ENCODE assay signal across 10 cellular contexts in the genomic region with DNA sequence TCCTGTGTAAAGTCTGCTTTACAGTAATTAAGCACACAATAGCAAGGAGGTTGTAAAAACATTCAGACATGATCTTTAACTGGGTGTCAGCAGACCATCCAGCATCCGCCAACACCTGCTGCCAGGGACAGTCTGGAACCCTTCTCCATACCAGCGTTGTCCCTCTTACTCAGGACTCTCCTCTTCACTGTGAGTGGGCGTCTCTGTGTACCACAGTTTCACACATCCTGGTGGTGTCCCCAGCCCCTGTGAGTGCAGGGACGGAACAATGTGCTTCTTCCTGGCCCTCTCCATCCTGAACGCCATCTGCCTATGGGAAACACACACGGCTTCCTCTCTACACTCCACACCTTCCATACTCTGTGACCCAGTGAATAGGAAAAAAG.
DNase-seq lines count a peak whose midpoint lies in the region; ATAC-seq and TF ChIP-seq lines count a peak whose summit lies in the region.
"Had no signal": no experiment of that assay in that cellular context is flagged by ENCODE, and none has a peak within 500 bp of the region (broad histone marks: within the 10 kb centered on the region; RNA-seq: fewer than 3 reads in every experiment).

No MANE protein-coding gene starts in this region.

- H3K9me3 Mint-ChIP-seq in activated T-helper 1 cell treated with anti-CD3 and anti-CD28 coated beads, Interleukin-12 subunit alpha, Interleukin-12 subunit beta, Interleukin-2, Interleukin-4 antibody, amounts not matched to agents 30 ng/mL and 10 ng/mL and 1 ng/mL, durations not matched to agents 14 hours and 24 hours and 36 hours = no peaks in the 10 kb centered on the region

- peaks cover 28% of the 10 kb centered on the region for H3K4me1 Mint-ChIP-seq in activated T-helper 1 cell treated with anti-CD3 and anti-CD28 coated beads, Interleukin-12 subunit alpha, Interleukin-12 subunit beta, Interleukin-2, Interleukin-4 antibody, amounts not matched to agents 30 ng/mL and 10 ng/mL and 1 ng/mL, durations not matched to agents 14 hours and 24 hours and 36 hours (ENCODE audit: low read depth)

- peak overlapping the region; percentile 89 for H3K27ac Mint-ChIP-seq in activated T-helper 1 cell treated with anti-CD3 and anti-CD28 coated beads, Interleukin-12 subunit alpha, Interleukin-12 subunit beta, Interleukin-2, Interleukin-4 antibody, amounts not matched to agents 30 ng/mL and 10 ng/mL and 1 ng/mL, durations not matched to agents 14 hours and 24 hours and 36 hours

- TF ChIP-seq CTCF in HEK293 (tag by site-specific recombination; IDR thresholded peaks at IDR 0.05) = no peak

- H3K36me3 ChIP-seq in HEK293 (ENCODE audit: control insufficient read depth in 2 of 2, insufficient read depth in 1 of 2, low read length in 2 of 2) (peaks cover 9 to 13% of the 10 kb centered on the region in 2 experiments), muscle layer of duodenum (ENCODE audit: control insufficient read depth in 1 of 2, insufficient read depth in 2 of 2, low read length in 2 of 2) (peaks cover 3 to 35% of the 10 kb centered on the region in 2 donors)

- H3K9me3 ChIP-seq in HEK293 (ENCODE audit: control insufficient read depth, insufficient read depth, low read depth, low read length) = no peaks in the 10 kb centered on the region
- no peaks in the 10 kb centered on the region for H3K9me3 ChIP-seq in muscle layer of duodenum (ENCODE audit: control insufficient read depth in 1 of 2, low read length in 2 of 2)

- no peak overlapping the region for H3K4me3 Mint-ChIP-seq in activated T-helper 1 cell treated with anti-CD3 and anti-CD28 coated beads, Interleukin-12 subunit alpha, Interleukin-12 subunit beta, Interleukin-2, Interleukin-4 antibody, amounts not matched to agents 30 ng/mL and 10 ng/mL and 1 ng/mL, durations not matched to agents 14 hours and 24 hours and 36 hours

- DNase-seq in DMS153 (lab: John Stamatoyannopoulos, UW) (peak; percentile 99), iPS-NIHi7 (ENCODE audit: extremely low spot score) (no peak), HuH-7.5 (ENCODE audit: low spot score) (no peak)
- DNase-seq in activated T-helper 1 cell treated with anti-CD3 and anti-CD28 coated beads, Interleukin-12 subunit alpha, Interleukin-12 subunit beta, Interleukin-2, Interleukin-4 antibody, amounts not matched to agents 30 ng/mL and 10 ng/mL and 1 ng/mL, durations not matched to agents 14 hours and 24 hours and 36 hours (ENCODE audit: low spot score) = no peak
- DNase-seq in stimulated activated CD4-positive, alpha-beta T cell treated with anti-CD3 and anti-CD28 coated beads, Interleukin-12 subunit alpha, Interleukin-12 subunit beta, amount 100 ng/mL, for 4 hours = no peak
- DNase-seq: mesendoderm; stimulated activated CD4-positive, alpha-beta T cell treated with anti-CD3 and anti-CD28 coated beads, Interleukin-4, amount 100 ng/mL, for 4 hours had no signal

- H3K27ac ChIP-seq in HEK293 (ENCODE audit: extremely low read depth, low read depth, low read length) (peak overlapping the region; percentile 45; the same call in 1 of the 2 replicates), muscle layer of duodenum (ENCODE audit: low read length) (peak overlapping the region; percentile 43)

- H3K4me3 ChIP-seq in HEK293 (ENCODE audit: low read depth, low read length) (no peak overlapping the region), muscle layer of duodenum (ENCODE audit: low read depth in 1 of 2, low read length in 2 of 2) (no peak overlapping the region)

- peaks cover 21% of the 10 kb centered on the region for H3K36me3 Mint-ChIP-seq in activated T-helper 1 cell treated with anti-CD3 and anti-CD28 coated beads, Interleukin-12 subunit alpha, Interleukin-12 subunit beta, Interleukin-2, Interleukin-4 antibody, amounts not matched to agents 30 ng/mL and 10 ng/mL and 1 ng/mL, durations not matched to agents 14 hours and 24 hours and 36 hours (ENCODE audit: low read depth)

- intact Hi-C loops in activated T-helper 1 cell treated with anti-CD3 and anti-CD28 coated beads, Interleukin-12 subunit alpha, Interleukin-12 subunit beta, Interleukin-2, Interleukin-4 antibody, amounts not matched to agents 30 ng/mL and 10 ng/mL and 1 ng/mL, durations not matched to agents 14 hours and 24 hours and 36 hours (cut with micrococcal nuclease) = loop anchor here (1.0 to 5.0 kb wide), 5 partner anchors 20 to 609 kb away; no protein-coding TSS in a partner anchor

- no peak for ATAC-seq in GM21576 (IDR thresholded peaks at IDR 0.05; ENCODE audit: unreplicated experiment)

- POLR2A ChIA-PET in HEK293 (lab: Yijun Ruan, JAX) = no interaction called here

- H3K27me3 Mint-ChIP-seq in activated T-helper 1 cell treated with anti-CD3 and anti-CD28 coated beads, Interleukin-12 subunit alpha, Interleukin-12 subunit beta, Interleukin-2, Interleukin-4 antibody, amounts not matched to agents 30 ng/mL and 10 ng/mL and 1 ng/mL, durations not matched to agents 14 hours and 24 hours and 36 hours (ENCODE audit: insufficient read depth) = no peaks in the 10 kb centered on the region

- peaks cover 12% of the 10 kb centered on the region for H3K4me1 ChIP-seq in HEK293 (ENCODE audit: control insufficient read depth, insufficient read depth, low read length)
- peaks cover 8 to 18% of the 10 kb centered on the region in 2 donors for H3K4me1 ChIP-seq in muscle layer of duodenum (ENCODE audit: control insufficient read depth in 1 of 2, insufficient read depth in 2 of 2, low read length in 2 of 2)

- CTCF ChIA-PET in HEK293 (lab: Yijun Ruan, JAX) = interaction anchor here (0.6 to 1.2 kb wide), 7 partner anchors 9 to 756 kb away, joined by 3 to 4 read pairs (median 3); no protein-coding TSS in a partner anchor

- no peaks in the 10 kb centered on the region for H3K27me3 ChIP-seq in muscle layer of duodenum (ENCODE audit: low read depth, low read length)

TF ChIP-seq in HEK293, 187 proteins besides CTCF, POLR2A, EP300 and RAD21:
- TF ChIP-seq ZNF792 (tag by site-specific recombination; IDR thresholded peaks at IDR 0.05) = no peak
- no peak for TF ChIP-seq ZNF214 (tag by site-specific recombination; IDR thresholded peaks at IDR 0.05; ENCODE audit: borderline replicate concordance)
- no peak for TF ChIP-seq ZNF274 (IDR thresholded peaks at IDR 0.05; ENCODE audit: low read length)
- TF ChIP-seq ZNF274 (tag by site-specific recombination; IDR thresholded peaks at IDR 0.05; ENCODE audit: borderline replicate concordance) = no peak
- no peak for TF ChIP-seq ZNF514 (tag by site-specific recombination; IDR thresholded peaks at IDR 0.05)
- peak; percentile 29; the same call in 1 of the 2 replicates for TF ChIP-seq GLIS1 (tag by site-specific recombination; IDR thresholded peaks at IDR 0.05)
- TF ChIP-seq ZNF600 (tag by site-specific recombination; IDR thresholded peaks at IDR 0.05) = peak; percentile 38; the same call in 1 of the 2 replicates
- TF ChIP-seq ZFHX2 (tag by site-specific recombination; conservative IDR thresholded peaks at IDR 0.05) = peak; percentile 58
- TF ChIP-seq ZNF785 (tag by site-specific recombination; IDR thresholded peaks at IDR 0.05) = no peak
- TF ChIP-seq, protein P1, sequence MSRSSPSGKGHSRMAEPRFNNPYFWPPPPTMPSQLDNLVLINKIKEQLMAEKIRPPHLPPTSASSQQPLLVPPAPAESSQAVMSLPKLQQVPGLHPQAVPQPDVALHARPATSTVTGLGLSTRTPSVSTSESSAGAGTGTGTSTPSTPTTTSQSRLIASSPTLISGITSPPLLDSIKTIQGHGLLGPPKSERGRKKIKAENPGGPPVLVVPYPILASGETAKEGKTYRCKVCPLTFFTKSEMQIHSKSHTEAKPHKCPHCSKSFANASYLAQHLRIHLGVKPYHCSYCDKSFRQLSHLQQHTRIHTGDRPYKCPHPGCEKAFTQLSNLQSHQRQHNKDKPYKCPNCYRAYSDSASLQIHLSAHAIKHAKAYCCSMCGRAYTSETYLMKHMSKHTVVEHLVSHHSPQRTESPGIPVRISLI (tag by site-specific recombination; IDR thresholded peaks at IDR 0.05) = no peak
- no peak for TF ChIP-seq ZNF341 (tag by site-specific recombination; IDR thresholded peaks at IDR 0.05; ENCODE audit: low read depth)
- TF ChIP-seq ZNF670 (tag by site-specific recombination; IDR thresholded peaks at IDR 0.05; ENCODE audit: low read depth) = no peak
- TF ChIP-seq, protein P2, sequence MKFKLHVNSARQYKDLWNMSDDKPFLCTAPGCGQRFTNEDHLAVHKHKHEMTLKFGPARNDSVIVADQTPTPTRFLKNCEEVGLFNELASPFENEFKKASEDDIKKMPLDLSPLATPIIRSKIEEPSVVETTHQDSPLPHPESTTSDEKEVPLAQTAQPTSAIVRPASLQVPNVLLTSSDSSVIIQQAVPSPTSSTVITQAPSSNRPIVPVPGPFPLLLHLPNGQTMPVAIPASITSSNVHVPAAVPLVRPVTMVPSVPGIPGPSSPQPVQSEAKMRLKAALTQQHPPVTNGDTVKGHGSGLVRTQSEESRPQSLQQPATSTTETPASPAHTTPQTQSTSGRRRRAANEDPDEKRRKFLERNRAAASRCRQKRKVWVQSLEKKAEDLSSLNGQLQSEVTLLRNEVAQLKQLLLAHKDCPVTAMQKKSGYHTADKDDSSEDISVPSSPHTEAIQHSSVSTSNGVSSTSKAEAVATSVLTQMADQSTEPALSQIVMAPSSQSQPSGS (tag by site-specific recombination; IDR thresholded peaks at IDR 0.05; ENCODE audit: low read depth) = no peak
- 0 out of 2 replicates have a peak, but pooled peaks have one; percentile 20 for TF ChIP-seq ZSCAN30 (tag by site-specific recombination; IDR thresholded peaks at IDR 0.05)
- TF ChIP-seq EGR2 (tag by site-specific recombination; IDR thresholded peaks at IDR 0.05; ENCODE audit: low read depth) = 0 out of 2 replicates have a peak, but pooled peaks have one; percentile 24
